11 cellular contexts compared by ENCODE assay signal in genomic region chr1:27418786-27419185, GRCh38. TPM values are rescaled to one million over a fixed set of nuclear protein-coding genes. Genes with fewer than 3 reads are reported as not detected.
DNase-seq lines count a peak whose midpoint lies in the region; ATAC-seq, FAIRE-seq and TF ChIP-seq lines count a peak whose summit lies in the region.
"Had no signal": no experiment of that assay in that cellular context is flagged by ENCODE, and none has a peak within 500 bp of the region (broad histone marks: within the 10 kb centered on the region; RNA-seq: fewer than 3 reads in every experiment).

No MANE protein-coding gene starts in this region.

- H2AFZ ChIP-seq in keratinocyte (ENCODE audit: control insufficient read depth, low read length) = no peak overlapping the region

- POLR2A ChIA-PET in activated CD4-positive, alpha-beta T cell treated with anti-CD3 and anti-CD28 coated beads for 36 hours (lab: Charles Lee) = interaction anchor here (0.6 kb wide), 1 partner anchor 23 kb away, joined by 4 read pairs; no protein-coding TSS in a partner anchor
- POLR2A ChIA-PET in activated CD8-positive, alpha-beta T cell treated with anti-CD3 and anti-CD28 coated beads, Interleukin-2, amount 10 ng/mL, durations not matched to agents 7 days and 5 days (lab: Charles Lee) = no interaction called here
- POLR2A ChIA-PET in HEK293T (lab: Yijun Ruan, JAX) = no interaction called here

- H3K27ac Mint-ChIP-seq in activated CD4-positive, alpha-beta T cell treated with anti-CD3 and anti-CD28 coated beads for 36 hours = peak overlapping the region; percentile 89
- H3K27ac Mint-ChIP-seq in activated CD8-positive, alpha-beta T cell treated with anti-CD3 and anti-CD28 coated beads, Interleukin-2, amount 10 ng/mL, durations not matched to agents 7 days and 5 days = peak overlapping the region; percentile 27

- H3K27me3 ChIP-seq in keratinocyte (ENCODE audit: control insufficient read depth, extremely low read depth, insufficient read depth, low read length) = no peaks in the 10 kb centered on the region

- no peak for ATAC-seq in activated CD4-positive, alpha-beta T cell treated with anti-CD3 and anti-CD28 coated beads for 36 hours
- no peak for ATAC-seq in activated CD8-positive, alpha-beta T cell treated with anti-CD3 and anti-CD28 coated beads, Interleukin-2, amount 10 ng/mL, durations not matched to agents 7 days and 5 days

- peak overlapping the region; percentile 15 for H3K4me3 Mint-ChIP-seq in activated CD4-positive, alpha-beta T cell treated with anti-CD3 and anti-CD28 coated beads for 36 hours
- H3K4me3 Mint-ChIP-seq in activated CD8-positive, alpha-beta T cell treated with anti-CD3 and anti-CD28 coated beads, Interleukin-2, amount 10 ng/mL, durations not matched to agents 7 days and 5 days = no peak overlapping the region
- H3K4me3 Mint-ChIP-seq: activated CD4-positive, alpha-beta T cell treated with anti-CD3 and anti-CD28 coated beads, Interleukin-2, amount 10 ng/mL, durations not matched to agents 7 days and 5 days had no signal

- peaks cover 20 to 36% of the 10 kb centered on the region in 2 experiments for H3K36me3 ChIP-seq in keratinocyte (ENCODE audit: control insufficient read depth in 2 of 2, extremely low read depth in 1 of 2, insufficient read depth in 2 of 2, low read length in 2 of 2)

- H3K9me1 ChIP-seq in keratinocyte (ENCODE audit: control insufficient read depth, extremely low read depth, insufficient read depth, low read length) = no peaks in the 10 kb centered on the region

- no peak overlapping the region for H3K4me3 ChIP-seq in keratinocyte (ENCODE audit: control insufficient read depth in 2 of 3, extremely low read depth in 1 of 3, insufficient read depth in 2 of 3, low read depth in 1 of 3, low read length in 3 of 3)

- H3K4me2 ChIP-seq in keratinocyte (ENCODE audit: control insufficient read depth, extremely low read depth, insufficient read depth, low read depth, low read length) = no peak overlapping the region

- peaks cover 42% of the 10 kb centered on the region for H3K36me3 Mint-ChIP-seq in activated CD4-positive, alpha-beta T cell treated with anti-CD3 and anti-CD28 coated beads for 36 hours (ENCODE audit: low read depth)
- peaks cover 51% of the 10 kb centered on the region for H3K36me3 Mint-ChIP-seq in activated CD8-positive, alpha-beta T cell treated with anti-CD3 and anti-CD28 coated beads, Interleukin-2, amount 10 ng/mL, durations not matched to agents 7 days and 5 days (ENCODE audit: low read depth)

- FAIRE-seq in keratinocyte (lab: Jason Lieb, UNC) = no peak
- FAIRE-seq: A204.1 had no signal

- H3K4me1 Mint-ChIP-seq in activated CD4-positive, alpha-beta T cell treated with anti-CD3 and anti-CD28 coated beads for 36 hours = peaks cover 53% of the 10 kb centered on the region
- peaks cover 38% of the 10 kb centered on the region for H3K4me1 Mint-ChIP-seq in activated CD8-positive, alpha-beta T cell treated with anti-CD3 and anti-CD28 coated beads, Interleukin-2, amount 10 ng/mL, durations not matched to agents 7 days and 5 days (ENCODE audit: low read depth)

- H3K27ac ChIP-seq in keratinocyte (ENCODE audit: control insufficient read depth, insufficient read depth, low read length) (peak overlapping the region; percentile 23), temporal lobe (ENCODE audit: low read depth, low read length) (peak overlapping the region; percentile 77)

- peaks cover 10% of the 10 kb centered on the region for H3K4me1 ChIP-seq in keratinocyte (ENCODE audit: control insufficient read depth, extremely low read depth, insufficient read depth, low read length)

- dilution Hi-C loops in keratinocyte (cut with MboI; ENCODE audit: extremely low pct_ligation_motif_present, low sequenced_read_pairs) = loop anchor here (25.0 kb wide), 1 partner anchor 169 kb away; no protein-coding TSS in a partner anchor

- no peak for TF ChIP-seq CTCF in keratinocyte (optimal IDR thresholded peaks at IDR 0.05 in 1 of 3, IDR thresholded peaks at IDR 0.05 in 1 of 3, conservative IDR thresholded peaks at IDR 0.05 in 1 of 3; ENCODE audit: extremely low read depth in 1 of 3, insufficient read depth in 2 of 3, low read length in 3 of 3)

- H3K9me3 ChIP-seq in keratinocyte (ENCODE audit: control insufficient read depth, low read depth, low read length) = no peaks in the 10 kb centered on the region

- intact Hi-C loops in activated CD4-positive, alpha-beta T cell treated with anti-CD3 and anti-CD28 coated beads for 36 hours (cut with DNase I, micrococcal nuclease) = loop anchor here in 1 of 2 experiments (1.0 to 2.0 kb wide), 2 partner anchors 27 to 104 kb away; no protein-coding TSS in a partner anchor

- H3K9ac ChIP-seq in keratinocyte (ENCODE audit: control insufficient read depth, extremely low read depth, insufficient read depth, low read length) = peak overlapping the region; percentile 6

- H3K27me3 Mint-ChIP-seq in activated CD4-positive, alpha-beta T cell treated with anti-CD3 and anti-CD28 coated beads for 36 hours = no peaks in the 10 kb centered on the region
- H3K27me3 Mint-ChIP-seq in activated CD8-positive, alpha-beta T cell treated with anti-CD3 and anti-CD28 coated beads, Interleukin-2, amount 10 ng/mL, durations not matched to agents 7 days and 5 days (ENCODE audit: low read depth) = no peaks in the 10 kb centered on the region
- H3K27me3 Mint-ChIP-seq: activated CD4-positive, alpha-beta T cell treated with anti-CD3 and anti-CD28 coated beads, Interleukin-2, amount 10 ng/mL, durations not matched to agents 7 days and 5 days had no signal

- CTCF ChIA-PET in activated CD4-positive, alpha-beta T cell treated with anti-CD3 and anti-CD28 coated beads for 36 hours (lab: Charles Lee) = interaction anchor here (0.7 to 8.2 kb wide), 4 partner anchors 10 to 189 kb away, joined by 3 to 61 read pairs (median 4); no protein-coding TSS in a partner anchor
- CTCF ChIA-PET in activated CD8-positive, alpha-beta T cell treated with anti-CD3 and anti-CD28 coated beads, Interleukin-2, amount 10 ng/mL, durations not matched to agents 7 days and 5 days (lab: Charles Lee) = interaction anchor here (0.6 to 4.7 kb wide), 8 partner anchors 11 to 672 kb away, joined by 3 to 32 read pairs (median 4); no protein-coding TSS in a partner anchor
- CTCF ChIA-PET in HEK293T (lab: Yijun Ruan, JAX) = interaction anchor here (1.5 kb wide), 1 partner anchor 145 kb away, joined by 3 read pairs; no protein-coding TSS in a partner anchor

- H4K20me1 ChIP-seq in keratinocyte (ENCODE audit: control insufficient read depth, extremely low read depth, insufficient read depth, low read length) = no peaks in the 10 kb centered on the region

- peaks cover 10% of the 10 kb centered on the region for H3K79me2 ChIP-seq in keratinocyte (ENCODE audit: control insufficient read depth, insufficient read depth, low read length)

- H3K9me3 Mint-ChIP-seq in activated CD4-positive, alpha-beta T cell treated with anti-CD3 and anti-CD28 coated beads for 36 hours (ENCODE audit: low read depth) = no peaks in the 10 kb centered on the region
- H3K9me3 Mint-ChIP-seq in activated CD8-positive, alpha-beta T cell treated with anti-CD3 and anti-CD28 coated beads, Interleukin-2, amount 10 ng/mL, durations not matched to agents 7 days and 5 days (ENCODE audit: insufficient read depth) = no peaks in the 10 kb centered on the region
- H3K9me3 Mint-ChIP-seq: activated CD4-positive, alpha-beta T cell treated with anti-CD3 and anti-CD28 coated beads, Interleukin-2, amount 10 ng/mL, durations not matched to agents 7 days and 5 days had no signal

- DNase-seq in activated CD4-positive, alpha-beta T cell treated with anti-CD3 and anti-CD28 coated beads for 36 hours = no peak
- no peak for DNase-seq in activated CD4-positive, alpha-beta T cell treated with anti-CD3 and anti-CD28 coated beads for 48 hours
- DNase-seq in activated CD8-positive, alpha-beta T cell treated with anti-CD3 and anti-CD28 coated beads, Interleukin-2, amount 10 ng/mL, durations not matched to agents 7 days and 5 days = no peak
- no peak for DNase-seq in keratinocyte (ENCODE audit: low read depth, low spot score)
- DNase-seq in COR-L47 (lab: John Stamatoyannopoulos, UW) = no peak
- DNase-seq in stimulated activated CD4-positive, alpha-beta T cell treated with anti-CD3 and anti-CD28 coated beads, Interleukin-1b, Interleukin-23, amount 100 ng/mL, for 48 hours = no peak
- DNase-seq in HEK293T (ENCODE audit: extremely low spot score) = no peak
- DNase-seq: activated CD4-positive, alpha-beta T cell treated with anti-CD3 and anti-CD28 coated beads, Interleukin-2, amount 10 ng/mL, durations not matched to agents 7 days and 5 days; Kasumi-1 had no signal

RNA-seq across cellular contexts. Expression of gene GPR3, which starts 26.4 kb away (rescaled TPM):
- total RNA-seq in activated CD4-positive, alpha-beta T cell treated with anti-CD3 and anti-CD28 coated beads for 36 hours = 1 to 10 TPM; 1.1 to 1.3 TPM
- total RNA-seq in activated CD8-positive, alpha-beta T cell treated with anti-CD3 and anti-CD28 coated beads, Interleukin-2, amount 10 ng/mL, durations not matched to agents 7 days and 5 days = under 1 TPM; 0.47 to 0.66 TPM
- 0.94 to 2.5 TPM (median 1.4 TPM) in 3 replicates for polyA plus RNA-seq in keratinocyte
- polyA plus RNA-seq in keratinocyte (2011; ENCODE audit: low read depth) = not detected
- polyA plus RNA-seq in keratinocyte (2011; cell fraction: cytosol; rRNA removed) = 1.2 and 1.5 TPM in 2 replicates
- 2.1 and 2.7 TPM in 2 replicates for polyA plus RNA-seq in keratinocyte (2011; cell fraction: nucleus; rRNA removed)
- 0.41 and 1.6 TPM in 2 replicates for polyA plus RNA-seq in keratinocyte (2012; ENCODE audit: low replicate concordance)
- 0.59 to 2.7 TPM (median 1.2 TPM) in 3 replicates for polyA minus RNA-seq in keratinocyte
- 2.7 TPM for polyA minus RNA-seq in keratinocyte (2011; cell fraction: cytosol; rRNA and poly(A)+ RNA removed)
- 0.74 and 1.2 TPM in 2 replicates for polyA minus RNA-seq in keratinocyte (2011; cell fraction: nucleus; rRNA and poly(A)+ RNA removed)
- 0.25 TPM for total RNA-seq in temporal lobe

RNA-seq across cellular contexts. Expression of gene CD164L2, which starts 35.7 kb away (rescaled TPM):
- not detected for total RNA-seq in activated CD4-positive, alpha-beta T cell treated with anti-CD3 and anti-CD28 coated beads for 36 hours
- not detected for total RNA-seq in activated CD8-positive, alpha-beta T cell treated with anti-CD3 and anti-CD28 coated beads, Interleukin-2, amount 10 ng/mL, durations not matched to agents 7 days and 5 days
- polyA plus RNA-seq in keratinocyte = 2.6 to 5.9 TPM (median 2.7 TPM) in 3 replicates
- polyA plus RNA-seq in keratinocyte (2011; ENCODE audit: low read depth) = 1.1 TPM
- 0.95 and 2.5 TPM in 2 replicates for polyA plus RNA-seq in keratinocyte (2011; cell fraction: cytosol; rRNA removed)
- polyA plus RNA-seq in keratinocyte (2011; cell fraction: nucleus; rRNA removed) = 6.5 and 8.5 TPM in 2 replicates
- polyA plus RNA-seq in keratinocyte (2012; ENCODE audit: low replicate concordance) = 3.7 and 6.7 TPM in 2 replicates
- polyA minus RNA-seq in keratinocyte = 1.4 to 4.5 TPM (median 1.7 TPM) in 3 replicates
- polyA minus RNA-seq in keratinocyte (2011; cell fraction: cytosol; rRNA and poly(A)+ RNA removed) = not detected
- polyA minus RNA-seq in keratinocyte (2011; cell fraction: nucleus; rRNA and poly(A)+ RNA removed) = 0.39 and 1.3 TPM in 2 replicates
- total RNA-seq in temporal lobe = not detected
- total RNA-seq: activated CD4-positive, alpha-beta T cell treated with anti-CD3 and anti-CD28 coated beads, Interleukin-2, amount 10 ng/mL, durations not matched to agents 7 days and 5 days had no signal

RNA-seq across cellular contexts. Expression of gene FCN3, which starts 44.2 kb away (rescaled TPM):
- not detected for total RNA-seq in activated CD4-positive, alpha-beta T cell treated with anti-CD3 and anti-CD28 coated beads for 36 hours
- not detected for total RNA-seq in activated CD8-positive, alpha-beta T cell treated with anti-CD3 and anti-CD28 coated beads, Interleukin-2, amount 10 ng/mL, durations not matched to agents 7 days and 5 days
- polyA plus RNA-seq in keratinocyte = 0.08 TPM in 1 of 3 replicates, not detected in the others
- polyA plus RNA-seq in keratinocyte (2011; ENCODE audit: low read depth) = not detected
- polyA plus RNA-seq in keratinocyte (2011; cell fraction: cytosol; rRNA removed) = not detected in 2 replicates
- 0.20 and 0.31 TPM in 2 replicates for polyA plus RNA-seq in keratinocyte (2011; cell fraction: nucleus; rRNA removed)
- polyA plus RNA-seq in keratinocyte (2012; ENCODE audit: low replicate concordance) = 0.39 TPM in 1 of 2 replicates, not detected in the other
- polyA minus RNA-seq in keratinocyte = 0.22 TPM in 1 of 3 replicates, not detected in the others
- not detected for polyA minus RNA-seq in keratinocyte (2011; cell fraction: cytosol; rRNA and poly(A)+ RNA removed)
- not detected in 2 replicates for polyA minus RNA-seq in keratinocyte (2011; cell fraction: nucleus; rRNA and poly(A)+ RNA removed)
- total RNA-seq in temporal lobe = 0.25 TPM
- total RNA-seq: activated CD4-positive, alpha-beta T cell treated with anti-CD3 and anti-CD28 coated beads, Interleukin-2, amount 10 ng/mL, durations not matched to agents 7 days and 5 days had no signal

RNA-seq across cellular contexts. Expression of gene MAP3K6, which starts 52.0 kb away (rescaled TPM):
- 1 to 10 TPM; 6.5 to 8.8 TPM for total RNA-seq in activated CD4-positive, alpha-beta T cell treated with anti-CD3 and anti-CD28 coated beads for 36 hours
- 10 to 100 TPM in 1 of 2 experiments, 1 to 10 TPM in 1; 7.8 to 12.3 TPM for total RNA-seq in activated CD8-positive, alpha-beta T cell treated with anti-CD3 and anti-CD28 coated beads, Interleukin-2, amount 10 ng/mL, durations not matched to agents 7 days and 5 days
- polyA plus RNA-seq in keratinocyte = 13.4 to 19.3 TPM (median 16.7 TPM) in 3 replicates
- polyA plus RNA-seq in keratinocyte (2011; ENCODE audit: low read depth) = 38.7 TPM
- polyA plus RNA-seq in keratinocyte (2011; cell fraction: cytosol; rRNA removed) = 6.8 and 10.8 TPM in 2 replicates
- 40.2 and 58.7 TPM in 2 replicates for polyA plus RNA-seq in keratinocyte (2011; cell fraction: nucleus; rRNA removed)
- polyA plus RNA-seq in keratinocyte (2012; ENCODE audit: low replicate concordance) = 33.3 and 36.1 TPM in 2 replicates
- 18.5 to 49.4 TPM (median 19.1 TPM) in 3 replicates for polyA minus RNA-seq in keratinocyte
- polyA minus RNA-seq in keratinocyte (2011; cell fraction: cytosol; rRNA and poly(A)+ RNA removed) = 18.6 TPM
- 24.6 and 25.2 TPM in 2 replicates for polyA minus RNA-seq in keratinocyte (2011; cell fraction: nucleus; rRNA and poly(A)+ RNA removed)
- 1.5 TPM for total RNA-seq in temporal lobe
